In genomic region chr9:82780017-82780416, GRCh38 we compare ENCODE assay signal across 8 cellular contexts.
"Had no signal": no experiment of that assay in that cellular context is flagged by ENCODE, and none has a peak within 500 bp of the region (broad histone marks: within the 10 kb centered on the region; RNA-seq: fewer than 3 reads in every experiment).

No MANE protein-coding gene starts in this region.

- H3K4me3 ChIP-seq: GM12878 had no signal

- DNase-seq: GDM1, GF-D8 had no signal

- FAIRE-seq: G401.6, GM12878, GM12891, GM12892, GM18507, GM19239 had no signal

- ATAC-seq: GM12878 had no signal
